8 cellular contexts compared by ENCODE assay signal in genomic region chr17:74457146-74457819, GRCh38. TPM values are rescaled to one million over a fixed set of nuclear protein-coding genes. Genes with fewer than 3 reads are reported as not detected.
DNase-seq lines count a peak whose midpoint lies in the region; ATAC-seq and TF ChIP-seq lines count a peak whose summit lies in the region.

No MANE protein-coding gene starts in this region.

- H3K4me1 Mint-ChIP-seq in natural killer cell treated with Interleukin-12 subunit alpha and Interleukin-12 subunit beta and Interleukin-15 and Interleukin-18, amount 100 ng/mL, for 72 hours (ENCODE audit: low read depth in 2 of 2), result peaks cover 20 to 23% of the 10 kb centered on the region in 2 donors

- H3K36me3 Mint-ChIP-seq in natural killer cell treated with Interleukin-12 subunit alpha and Interleukin-12 subunit beta and Interleukin-15 and Interleukin-18, amount 100 ng/mL, for 72 hours, result no peaks in the 10 kb centered on the region

- no peaks in the 10 kb centered on the region for H3K79me2 ChIP-seq in OCI-LY1 (ENCODE audit: insufficient read depth, low read length)

- CTCF ChIA-PET in HEK293 (lab: Yijun Ruan, JAX), result interaction anchor here (0.6 to 11.7 kb wide), 59 partner anchors 9 to 1290 kb away, joined by 3 to 453 read pairs (median 5); partner anchors contain the start of genes BTBD17, RAB37 and RPL38

- H3K4me3 ChIP-seq in HEK293 (ENCODE audit: low read depth, low read length) (no peak overlapping the region), OCI-LY1 (ENCODE audit: low read depth, low read length, poor library complexity, severe bottlenecking) (no peak overlapping the region)

- TF ChIP-seq CTCF in C4-2B (conservative IDR thresholded peaks at IDR 0.05) (peak; percentile 95), HEK293 (tag by site-specific recombination; IDR thresholded peaks at IDR 0.05) (peak; percentile 92), OCI-LY1 (IDR thresholded peaks at IDR 0.05; ENCODE audit: low read length) (peak; percentile 94)

- no peak overlapping the region for H3K27ac ChIP-seq in C4-2B
- H3K27ac ChIP-seq in HEK293 (ENCODE audit: extremely low read depth, low read depth, low read length), result no peak overlapping the region
- H3K27ac ChIP-seq in OCI-LY1 (ENCODE audit: low read depth, low read length, poor library complexity, severe bottlenecking), result no peak overlapping the region

- no peaks in the 10 kb centered on the region for H3K27me3 Mint-ChIP-seq in natural killer cell treated with Interleukin-12 subunit alpha and Interleukin-12 subunit beta and Interleukin-15 and Interleukin-18, amount 100 ng/mL, for 72 hours

- no peak overlapping the region for H3K27ac Mint-ChIP-seq in natural killer cell treated with Interleukin-12 subunit alpha and Interleukin-12 subunit beta and Interleukin-15 and Interleukin-18, amount 100 ng/mL, for 72 hours

- peak; percentile 64 for DNase-seq in activated T-cell treated with anti-CD3 and anti-CD28 coated beads for 48 hours (ENCODE audit: low read depth)
- peak; percentile 79 for DNase-seq in natural killer cell treated with Interleukin-12 subunit alpha and Interleukin-12 subunit beta and Interleukin-15 and Interleukin-18, amount 100 ng/mL, for 72 hours (ENCODE audit: low spot score)
- DNase-seq in stimulated activated naive CD4-positive, alpha-beta T cell treated with Interleukin-2 at 50 U/mL for 16 hours (lab: John Stamatoyannopoulos, UW), result peak; percentile 63

- H4K20me1 ChIP-seq in OCI-LY1 (ENCODE audit: insufficient read depth, low read length), result no peaks in the 10 kb centered on the region

- no peak overlapping the region for H3K4me3 Mint-ChIP-seq in natural killer cell treated with Interleukin-12 subunit alpha and Interleukin-12 subunit beta and Interleukin-15 and Interleukin-18, amount 100 ng/mL, for 72 hours

- no peaks in the 10 kb centered on the region; the same call in 1 of the 2 replicates for H3K27me3 ChIP-seq in OCI-LY1 (ENCODE audit: insufficient read depth, low read length)

- H3K4me2 ChIP-seq in OCI-LY1 (ENCODE audit: low read length), result no peak overlapping the region

- H3K9me3 ChIP-seq in HEK293 (ENCODE audit: control insufficient read depth, insufficient read depth, low read depth, low read length) (no peaks in the 10 kb centered on the region), OCI-LY1 (ENCODE audit: low read length) (no peaks in the 10 kb centered on the region)

- H3K9me3 Mint-ChIP-seq in natural killer cell treated with Interleukin-12 subunit alpha and Interleukin-12 subunit beta and Interleukin-15 and Interleukin-18, amount 100 ng/mL, for 72 hours, result no peaks in the 10 kb centered on the region

- ATAC-seq in esophagus mucosa (peak; percentile 32), GM21825 (IDR thresholded peaks at IDR 0.05; ENCODE audit: unreplicated experiment) (no peak)
- no peak for ATAC-seq in natural killer cell treated with Interleukin-12 subunit alpha and Interleukin-12 subunit beta and Interleukin-15 and Interleukin-18, amount 100 ng/mL, for 72 hours

- no peak overlapping the region for H2AFZ ChIP-seq in OCI-LY1 (ENCODE audit: low read length)

- H3K4me1 ChIP-seq in HEK293 (ENCODE audit: control insufficient read depth, insufficient read depth, low read length) (peaks cover 8% of the 10 kb centered on the region), OCI-LY1 (ENCODE audit: insufficient read depth, low read length, severe bottlenecking) (no peaks in the 10 kb centered on the region)

- no peaks in the 10 kb centered on the region for H3K9me2 ChIP-seq in OCI-LY1 (ENCODE audit: low read depth, low read length)

- POLR2A ChIA-PET in HEK293 (lab: Yijun Ruan, JAX), result no interaction called here

- no peaks in the 10 kb centered on the region for H3F3A ChIP-seq in OCI-LY1 (ENCODE audit: insufficient read depth, low read length)

- no peak overlapping the region for H3K9ac ChIP-seq in OCI-LY1 (ENCODE audit: low read length)

- H3K36me3 ChIP-seq in HEK293 (ENCODE audit: control insufficient read depth in 2 of 2, insufficient read depth in 1 of 2, low read length in 2 of 2) (no peaks in the 10 kb centered on the region), OCI-LY1 (ENCODE audit: insufficient read depth, low read length) (no peaks in the 10 kb centered on the region)

TF ChIP-seq in HEK293, 187 proteins besides CTCF, POLR2A, EP300 and RAD21:
- TF ChIP-seq ZNF677 (tag by site-specific recombination; IDR thresholded peaks at IDR 0.05), result no peak
- TF ChIP-seq SCRT2 (tag by site-specific recombination; IDR thresholded peaks at IDR 0.05), result peak; percentile 54; the same call in 1 of the 2 replicates
- TF ChIP-seq GLIS2 (tag by site-specific recombination; IDR thresholded peaks at IDR 0.05), result peak; percentile 47; the same call in 1 of the 2 replicates
- TF ChIP-seq ZNF350 (tag by site-specific recombination; IDR thresholded peaks at IDR 0.05), result no peak
- TF ChIP-seq ZNF544 (tag by site-specific recombination; IDR thresholded peaks at IDR 0.05), result no peak
- TF ChIP-seq RBAK (tag by site-specific recombination; IDR thresholded peaks at IDR 0.05), result no peak
- TF ChIP-seq ZNF335 (tag by site-specific recombination; conservative IDR thresholded peaks at IDR 0.05), result peak; percentile 54
- peak; percentile 18; the same call in 1 of the 2 replicates for TF ChIP-seq ZNF324 (tag by site-specific recombination; IDR thresholded peaks at IDR 0.05)
- TF ChIP-seq SP7 (tag by site-specific recombination; IDR thresholded peaks at IDR 0.05), result peak; percentile 18; the same call in 1 of the 2 replicates
- peak; percentile 56 for TF ChIP-seq ZBTB17 (tag by site-specific recombination; IDR thresholded peaks at IDR 0.05)
- 0 out of 2 replicates have a peak, but pooled peaks have one; percentile 41 for TF ChIP-seq ZNF24 (tag by site-specific recombination; IDR thresholded peaks at IDR 0.05)
- TF ChIP-seq SP3 (tag by site-specific recombination; IDR thresholded peaks at IDR 0.05), result peak; percentile 26; the same call in 1 of the 2 replicates
- TF ChIP-seq ZNF2 (tag by site-specific recombination; IDR thresholded peaks at IDR 0.05), result peak; percentile 76; the same call in 1 of the 2 replicates
- 0 out of 2 replicates have a peak, but pooled peaks have one; percentile 15 for TF ChIP-seq ZSCAN30 (tag by site-specific recombination; IDR thresholded peaks at IDR 0.05)
- peak; percentile 71 for TF ChIP-seq PATZ1 (tag by site-specific recombination; IDR thresholded peaks at IDR 0.05)
- TF ChIP-seq ZNF654 (tag by site-specific recombination; IDR thresholded peaks at IDR 0.05; ENCODE audit: low read depth), result peak; percentile 86
- peak; percentile 81; the same call in 1 of the 2 replicates for TF ChIP-seq YY1 (tag by site-specific recombination; IDR thresholded peaks at IDR 0.05)
- peak; percentile 86 for TF ChIP-seq YY2 (tag by site-specific recombination; IDR thresholded peaks at IDR 0.05)
TF ChIP-seq in HEK293: peak in this region for 14.

RNA-seq across cellular contexts. Expression of gene CD300A, which starts 9.2 kb away (rescaled TPM):
- 0.64 TPM for total RNA-seq in esophagus mucosa
- 10 to 100 TPM; 17.6 to 43.7 TPM for total RNA-seq in natural killer cell treated with Interleukin-12 subunit alpha and Interleukin-12 subunit beta and Interleukin-15 and Interleukin-18, amount 100 ng/mL, for 72 hours

RNA-seq across cellular contexts. Expression of gene GPRC5C, which starts 25.4 kb away (rescaled TPM):
- 13.0 TPM for total RNA-seq in esophagus mucosa
- under 1 TPM in 1 of 2 donors, not detected in 1; 0.25 TPM for total RNA-seq in natural killer cell treated with Interleukin-12 subunit alpha and Interleukin-12 subunit beta and Interleukin-15 and Interleukin-18, amount 100 ng/mL, for 72 hours

Comparison
In these comparisons a context has a peak if more than half of its experiments do, and no peak if none do; other contexts are left out.
1. RNA of gene CD300A, which starts 9.2 kb away (total RNA-seq): 17.6 to 43.7 TPM in natural killer cell treated with Interleukin-12 subunit alpha and Interleukin-12 subunit beta and Interleukin-15 and Interleukin-18, amount 100 ng/mL, for 72 hours; 0.64 TPM in esophagus mucosa (single experiment); every median in the first group is over 10 times any median in the second.
2. RNA of gene GPRC5C, which starts 25.4 kb away (total RNA-seq): 13.0 TPM in esophagus mucosa (single experiment); 0.25 TPM in natural killer cell treated with Interleukin-12 subunit alpha and Interleukin-12 subunit beta and Interleukin-15 and Interleukin-18, amount 100 ng/mL, for 72 hours; every median in the first group is over 10 times any median in the second.
3. Peak in every context shown above with its lines, with median percentiles within 50 percentile points of each other: CTCF ChIP-seq and DNase-seq.